Comparison of ENCODE assay signal across 9 cellular contexts in genomic region chr5:170302729-170303501, GRCh38. TPM values are rescaled to one million over a fixed set of nuclear protein-coding genes. Genes with fewer than 3 reads are reported as not detected.
A peak's percentile ranks its signal among the peaks of the same experiment; 100 is the strongest.
DNase-seq lines count a peak whose midpoint lies in the region; ATAC-seq, FAIRE-seq and TF ChIP-seq lines count a peak whose summit lies in the region.
"Had no signal": no experiment of that assay in that cellular context is flagged by ENCODE, and none has a peak within 500 bp of the region (broad histone marks: within the 10 kb centered on the region; RNA-seq: fewer than 3 reads in every experiment).

No MANE protein-coding gene starts in this region.

- no peaks in the 10 kb centered on the region for H3K27me3 ChIP-seq in CD4-positive, CD25-positive, alpha-beta regulatory T cell (ENCODE audit: control insufficient read depth, insufficient read depth, low read length)
- no peaks in the 10 kb centered on the region for H3K27me3 ChIP-seq in heart left ventricle

- CTCF ChIA-PET in activated CD8-positive, alpha-beta T cell treated with anti-CD3 and anti-CD28 coated beads, Interleukin-2, amount 10 ng/mL, durations not matched to agents 7 days and 5 days (lab: Charles Lee) = interaction anchor here (0.9 to 5.6 kb wide), 18 partner anchors 9 to 41 kb away, joined by 3 to 71 read pairs (median 6); no protein-coding TSS in a partner anchor

- peak; percentile 85 to 92 for ATAC-seq in CD4-positive, CD25-positive, alpha-beta regulatory T cell (ENCODE audit: low read depth in 2 of 2)
- peak; percentile 86 for ATAC-seq in GM21447 (IDR thresholded peaks at IDR 0.05; ENCODE audit: unreplicated experiment)
- ATAC-seq in activated CD8-positive, alpha-beta T cell treated with anti-CD3 and anti-CD28 coated beads, Interleukin-2, amount 10 ng/mL, durations not matched to agents 7 days and 5 days = peak; percentile 95
- peak in 3 of 4 donors; percentile 7 to 35 (median 11) for ATAC-seq in heart left ventricle

- intact Hi-C loops in heart left ventricle (cut with DNase I) = no loop called here

- peak overlapping the region; percentile 82 to 91 (median 90) for H3K4me3 Mint-ChIP-seq in CD4-positive, CD25-positive, alpha-beta regulatory T cell
- peak overlapping the region; percentile 80 for H3K4me3 Mint-ChIP-seq in activated CD8-positive, alpha-beta T cell treated with anti-CD3 and anti-CD28 coated beads, Interleukin-2, amount 10 ng/mL, durations not matched to agents 7 days and 5 days

- peak; percentile 73 to 93 (median 84) for DNase-seq in CD4-positive, CD25-positive, alpha-beta regulatory T cell
- peak; percentile 93 for DNase-seq in Jurkat, Clone E6-1 (ENCODE audit: low read depth, low spot score)
- DNase-seq in activated CD8-positive, alpha-beta T cell treated with anti-CD3 and anti-CD28 coated beads, Interleukin-2, amount 10 ng/mL, durations not matched to agents 7 days and 5 days = peak; percentile 77
- peak; percentile 71 to 82 (median 73) for DNase-seq in heart left ventricle
- peak; percentile 65 for DNase-seq in stimulated activated CD8-positive, alpha-beta memory T cell treated with anti-CD3 and anti-CD28 coated beads, Interleukin-4, amount 100 ng/mL, for 48 hours
- DNase-seq in D721Med (ENCODE audit: insufficient read length, low spot score) = no peak
- no peak for DNase-seq in DMS79 treated with DMSO at 0.1 percent for 48 hours (lab: John Stamatoyannopoulos, UW)

- no peaks in the 10 kb centered on the region for H3K36me3 Mint-ChIP-seq in CD4-positive, CD25-positive, alpha-beta regulatory T cell
- no peaks in the 10 kb centered on the region for H3K36me3 Mint-ChIP-seq in activated CD8-positive, alpha-beta T cell treated with anti-CD3 and anti-CD28 coated beads, Interleukin-2, amount 10 ng/mL, durations not matched to agents 7 days and 5 days (ENCODE audit: low read depth)

- H3K9me3 ChIP-seq in CD4-positive, CD25-positive, alpha-beta regulatory T cell (ENCODE audit: control insufficient read depth in 2 of 2, low read length in 2 of 2) = no peaks in the 10 kb centered on the region
- no peaks in the 10 kb centered on the region for H3K9me3 ChIP-seq in heart left ventricle

- H3K27ac ChIP-seq in CD4-positive, CD25-positive, alpha-beta regulatory T cell (ENCODE audit: insufficient read depth, low read length, poor library complexity, severe bottlenecking) = peak overlapping the region; percentile 81
- H3K27ac ChIP-seq in heart left ventricle = peak overlapping the region in 7 of 12 donors; percentile 17 to 87 (median 49)
- H3K27ac ChIP-seq: C4-2B had no signal

- peaks cover 66% of the 10 kb centered on the region for H3K4me1 ChIP-seq in CD4-positive, CD25-positive, alpha-beta regulatory T cell (ENCODE audit: control insufficient read depth, insufficient read depth, low read length, poor library complexity, severe bottlenecking)
- H3K4me1 ChIP-seq in heart left ventricle = peaks cover 0 to 78% (median 31%) of the 10 kb centered on the region in 12 donors

- peaks cover 5 to 92% (median 54%) of the 10 kb centered on the region in 4 donors for H3K4me1 Mint-ChIP-seq in CD4-positive, CD25-positive, alpha-beta regulatory T cell
- H3K4me1 Mint-ChIP-seq in activated CD8-positive, alpha-beta T cell treated with anti-CD3 and anti-CD28 coated beads, Interleukin-2, amount 10 ng/mL, durations not matched to agents 7 days and 5 days (ENCODE audit: low read depth) = peaks cover 76% of the 10 kb centered on the region

- no peak for TF ChIP-seq POLR2A in heart left ventricle (IDR thresholded peaks at IDR 0.05)

- WGBS in heart left ventricle, 4 donors = 50 to 53% (median 51%) methylated on average over 11 to 17 of the region's 17 CpGs

- peak in 1 of 12 donors; percentile 2 for TF ChIP-seq CTCF in heart left ventricle (IDR thresholded peaks at IDR 0.05)
- TF ChIP-seq CTCF in D721Med (IDR thresholded peaks at IDR 0.05; ENCODE audit: insufficient read depth, missing control alignments) = no peak

- POLR2A ChIA-PET in activated CD8-positive, alpha-beta T cell treated with anti-CD3 and anti-CD28 coated beads, Interleukin-2, amount 10 ng/mL, durations not matched to agents 7 days and 5 days (lab: Charles Lee) = interaction anchor here (0.7 to 23.3 kb wide), 9 partner anchors 10 to 31 kb away, joined by 3 to 898 read pairs (median 12); no protein-coding TSS in a partner anchor

- H3K4me3 ChIP-seq in CD4-positive, CD25-positive, alpha-beta regulatory T cell (ENCODE audit: low read depth, low read length) = peak overlapping the region; percentile 71
- H3K4me3 ChIP-seq in Jurkat, Clone E6-1 (ENCODE audit: low read length) = peak overlapping the region; percentile 49
- peak overlapping the region in 1 of 12 donors; percentile 19 for H3K4me3 ChIP-seq in heart left ventricle

- no peaks in the 10 kb centered on the region for H3K27me3 Mint-ChIP-seq in CD4-positive, CD25-positive, alpha-beta regulatory T cell
- H3K27me3 Mint-ChIP-seq in activated CD8-positive, alpha-beta T cell treated with anti-CD3 and anti-CD28 coated beads, Interleukin-2, amount 10 ng/mL, durations not matched to agents 7 days and 5 days (ENCODE audit: low read depth) = no peaks in the 10 kb centered on the region

- FAIRE-seq in D721Med (lab: Jason Lieb, UNC) = no peak

- H3K36me3 ChIP-seq in CD4-positive, CD25-positive, alpha-beta regulatory T cell (ENCODE audit: control insufficient read depth, insufficient read depth, low read length) = no peaks in the 10 kb centered on the region
- H3K36me3 ChIP-seq in heart left ventricle = no peaks in the 10 kb centered on the region

- H3K27ac Mint-ChIP-seq in CD4-positive, CD25-positive, alpha-beta regulatory T cell = peak overlapping the region; percentile 87 to 95 (median 95)
- H3K27ac Mint-ChIP-seq in activated CD8-positive, alpha-beta T cell treated with anti-CD3 and anti-CD28 coated beads, Interleukin-2, amount 10 ng/mL, durations not matched to agents 7 days and 5 days = peak overlapping the region; percentile 96

- H3K9me3 Mint-ChIP-seq in CD4-positive, CD25-positive, alpha-beta regulatory T cell = no peaks in the 10 kb centered on the region
- H3K9me3 Mint-ChIP-seq in activated CD8-positive, alpha-beta T cell treated with anti-CD3 and anti-CD28 coated beads, Interleukin-2, amount 10 ng/mL, durations not matched to agents 7 days and 5 days (ENCODE audit: insufficient read depth) = no peaks in the 10 kb centered on the region

RNA-seq across cellular contexts. Expression of gene LCP2, which starts 5.3 kb away (rescaled TPM):
- 351 TPM for total RNA-seq in CD4-positive, CD25-positive, alpha-beta regulatory T cell
- 100 to 1,000 TPM; 164 to 207 (median 192) TPM for polyA plus RNA-seq in CD4-positive, CD25-positive, alpha-beta regulatory T cell
- polyA plus RNA-seq in Jurkat, Clone E6-1 (2012; ENCODE audit: insufficient read depth, insufficient read length) = 129 TPM
- 100 to 1,000 TPM; 386 TPM for total RNA-seq in activated CD8-positive, alpha-beta T cell treated with anti-CD3 and anti-CD28 coated beads, Interleukin-2, amount 10 ng/mL, durations not matched to agents 7 days and 5 days
- 10 to 100 TPM in 2 of 9 donors, 1 to 10 TPM in 7; 2.8 to 73.7 (median 6.1) TPM for total RNA-seq in heart left ventricle
- polyA plus RNA-seq in heart left ventricle = 1 to 10 TPM; 2.2 to 3.1 TPM

Comparison
In these comparisons a context has a peak if more than half of its experiments do, and no peak if none do; other contexts are left out.
1. ATAC-seq: peak in every context shown above with its lines; median percentile 95 in activated CD8-positive, alpha-beta T cell treated with anti-CD3 and anti-CD28 coated beads, Interleukin-2, amount 10 ng/mL, durations not matched to agents 7 days and 5 days; 88 in CD4-positive, CD25-positive, alpha-beta regulatory T cell; 86 in GM21447; 11 in heart left ventricle.
2. DNase-seq: peak in CD4-positive, CD25-positive, alpha-beta regulatory T cell (3 of 3), Jurkat, Clone E6-1 (single experiment), activated CD8-positive, alpha-beta T cell treated with anti-CD3 and anti-CD28 coated beads, Interleukin-2, amount 10 ng/mL, durations not matched to agents 7 days and 5 days (single experiment), heart left ventricle (5 of 5) and stimulated activated CD8-positive, alpha-beta memory T cell treated with anti-CD3 and anti-CD28 coated beads, Interleukin-4, amount 100 ng/mL, for 48 hours (single experiment); none in D721Med (single experiment) and DMS79 treated with DMSO at 0.1 percent for 48 hours (single experiment).